Comparison of ENCODE assay signal across 1 cellular context in genomic region chr2:102101844-102102635, GRCh38.
TF ChIP-seq lines count a peak whose summit lies in the region.

No MANE protein-coding gene starts in this region.

TF ChIP-seq in HepG2, 621 proteins besides CTCF, POLR2A, EP300 and RAD21 (continued from another document and continues in another):
- TF ChIP-seq FOXK2 (IDR thresholded peaks at IDR 0.05) (no peak), ZNF432 (CRISPR knock-in tag; IDR thresholded peaks at IDR 0.05; ENCODE audit: borderline replicate concordance) (no peak), ZFP1 (CRISPR knock-in tag; IDR thresholded peaks at IDR 0.05) (no peak), ZXDC (CRISPR knock-in tag; IDR thresholded peaks at IDR 0.05) (no peak), ZBTB49 (CRISPR knock-in tag; IDR thresholded peaks at IDR 0.05; ENCODE audit: borderline replicate concordance) (no peak), ZBTB2 (CRISPR knock-in tag; IDR thresholded peaks at IDR 0.05; ENCODE audit: low read depth) (no peak), FOXO1 (CRISPR knock-in tag; IDR thresholded peaks at IDR 0.05) (peak; percentile 20; the same call in 1 of the 2 replicates), AFF4 (CRISPR knock-in tag; IDR thresholded peaks at IDR 0.05) (no peak), KLF6 (CRISPR knock-in tag; IDR thresholded peaks at IDR 0.05) (no peak), CREM (IDR thresholded peaks at IDR 0.05) (peak; percentile 20; the same call in 1 of the 2 replicates), CREM (CRISPR knock-in tag; IDR thresholded peaks at IDR 0.05) (no peak), KDM1A (CRISPR knock-in tag; IDR thresholded peaks at IDR 0.05) (peak; percentile 45; the same call in 1 of the 2 replicates), ZNF782 (CRISPR knock-in tag; IDR thresholded peaks at IDR 0.05; ENCODE audit: borderline replicate concordance) (no peak; the same call in 1 of the 2 replicates), ZNF10 (CRISPR knock-in tag; IDR thresholded peaks at IDR 0.05; ENCODE audit: borderline replicate concordance, low read depth) (no peak), CHD4 (IDR thresholded peaks at IDR 0.05; ENCODE audit: borderline replicate concordance, low read length) (peak; percentile 97), RFXAP (CRISPR knock-in tag; IDR thresholded peaks at IDR 0.05; ENCODE audit: borderline replicate concordance) (no peak), JUNB (CRISPR knock-in tag; IDR thresholded peaks at IDR 0.05; ENCODE audit: borderline replicate concordance) (no peak), ZNF879 (CRISPR knock-in tag; IDR thresholded peaks at IDR 0.05) (no peak), ZNF354B (CRISPR knock-in tag; IDR thresholded peaks at IDR 0.05) (no peak), ZNF839 (CRISPR knock-in tag; IDR thresholded peaks at IDR 0.05; ENCODE audit: borderline replicate concordance) (no peak), ISX (CRISPR knock-in tag; conservative IDR thresholded peaks at IDR 0.05) (no peak), ZMYM2 (CRISPR knock-in tag; IDR thresholded peaks at IDR 0.05) (peak; percentile 77; the same call in 1 of the 2 replicates)
- TF ChIP-seq, protein P1, sequence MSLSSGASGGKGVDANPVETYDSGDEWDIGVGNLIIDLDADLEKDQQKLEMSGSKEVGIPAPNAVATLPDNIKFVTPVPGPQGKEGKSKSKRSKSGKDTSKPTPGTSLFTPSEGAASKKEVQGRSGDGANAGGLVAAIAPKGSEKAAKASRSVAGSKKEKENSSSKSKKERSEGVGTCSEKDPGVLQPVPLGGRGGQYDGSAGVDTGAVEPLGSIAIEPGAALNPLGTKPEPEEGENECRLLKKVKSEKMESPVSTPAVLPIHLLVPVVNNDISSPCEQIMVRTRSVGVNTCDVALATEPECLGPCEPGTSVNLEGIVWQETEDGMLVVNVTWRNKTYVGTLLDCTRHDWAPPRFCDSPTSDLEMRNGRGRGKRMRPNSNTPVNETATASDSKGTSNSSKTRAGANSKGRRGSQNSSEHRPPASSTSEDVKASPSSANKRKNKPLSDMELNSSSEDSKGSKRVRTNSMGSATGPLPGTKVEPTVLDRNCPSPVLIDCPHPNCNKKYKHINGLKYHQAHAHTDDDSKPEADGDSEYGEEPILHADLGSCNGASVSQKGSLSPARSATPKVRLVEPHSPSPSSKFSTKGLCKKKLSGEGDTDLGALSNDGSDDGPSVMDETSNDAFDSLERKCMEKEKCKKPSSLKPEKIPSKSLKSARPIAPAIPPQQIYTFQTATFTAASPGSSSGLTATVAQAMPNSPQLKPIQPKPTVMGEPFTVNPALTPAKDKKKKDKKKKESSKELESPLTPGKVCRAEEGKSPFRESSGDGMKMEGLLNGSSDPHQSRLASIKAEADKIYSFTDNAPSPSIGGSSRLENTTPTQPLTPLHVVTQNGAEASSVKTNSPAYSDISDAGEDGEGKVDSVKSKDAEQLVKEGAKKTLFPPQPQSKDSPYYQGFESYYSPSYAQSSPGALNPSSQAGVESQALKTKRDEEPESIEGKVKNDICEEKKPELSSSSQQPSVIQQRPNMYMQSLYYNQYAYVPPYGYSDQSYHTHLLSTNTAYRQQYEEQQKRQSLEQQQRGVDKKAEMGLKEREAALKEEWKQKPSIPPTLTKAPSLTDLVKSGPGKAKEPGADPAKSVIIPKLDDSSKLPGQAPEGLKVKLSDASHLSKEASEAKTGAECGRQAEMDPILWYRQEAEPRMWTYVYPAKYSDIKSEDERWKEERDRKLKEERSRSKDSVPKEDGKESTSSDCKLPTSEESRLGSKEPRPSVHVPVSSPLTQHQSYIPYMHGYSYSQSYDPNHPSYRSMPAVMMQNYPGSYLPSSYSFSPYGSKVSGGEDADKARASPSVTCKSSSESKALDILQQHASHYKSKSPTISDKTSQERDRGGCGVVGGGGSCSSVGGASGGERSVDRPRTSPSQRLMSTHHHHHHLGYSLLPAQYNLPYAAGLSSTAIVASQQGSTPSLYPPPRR (CRISPR knock-in tag; IDR thresholded peaks at IDR 0.05; ENCODE audit: borderline replicate concordance) = no peak; the same call in 1 of the 2 replicates
- TF ChIP-seq, protein P2, sequence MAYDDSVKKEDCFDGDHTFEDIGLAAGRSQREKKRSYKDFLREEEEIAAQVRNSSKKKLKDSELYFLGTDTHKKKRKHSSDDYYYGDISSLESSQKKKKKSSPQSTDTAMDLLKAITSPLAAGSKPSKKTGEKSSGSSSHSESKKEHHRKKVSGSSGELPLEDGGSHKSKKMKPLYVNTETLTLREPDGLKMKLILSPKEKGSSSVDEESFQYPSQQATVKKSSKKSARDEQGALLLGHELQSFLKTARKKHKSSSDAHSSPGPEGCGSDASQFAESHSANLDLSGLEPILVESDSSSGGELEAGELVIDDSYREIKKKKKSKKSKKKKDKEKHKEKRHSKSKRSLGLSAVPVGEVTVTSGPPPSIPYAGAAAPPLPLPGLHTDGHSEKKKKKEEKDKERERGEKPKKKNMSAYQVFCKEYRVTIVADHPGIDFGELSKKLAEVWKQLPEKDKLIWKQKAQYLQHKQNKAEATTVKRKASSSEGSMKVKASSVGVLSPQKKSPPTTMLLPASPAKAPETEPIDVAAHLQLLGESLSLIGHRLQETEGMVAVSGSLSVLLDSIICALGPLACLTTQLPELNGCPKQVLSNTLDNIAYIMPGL (CRISPR knock-in tag; IDR thresholded peaks at IDR 0.05; ENCODE audit: borderline replicate concordance in 1 of 2, low read depth in 1 of 2) = no peak
- TF ChIP-seq, protein P3, sequence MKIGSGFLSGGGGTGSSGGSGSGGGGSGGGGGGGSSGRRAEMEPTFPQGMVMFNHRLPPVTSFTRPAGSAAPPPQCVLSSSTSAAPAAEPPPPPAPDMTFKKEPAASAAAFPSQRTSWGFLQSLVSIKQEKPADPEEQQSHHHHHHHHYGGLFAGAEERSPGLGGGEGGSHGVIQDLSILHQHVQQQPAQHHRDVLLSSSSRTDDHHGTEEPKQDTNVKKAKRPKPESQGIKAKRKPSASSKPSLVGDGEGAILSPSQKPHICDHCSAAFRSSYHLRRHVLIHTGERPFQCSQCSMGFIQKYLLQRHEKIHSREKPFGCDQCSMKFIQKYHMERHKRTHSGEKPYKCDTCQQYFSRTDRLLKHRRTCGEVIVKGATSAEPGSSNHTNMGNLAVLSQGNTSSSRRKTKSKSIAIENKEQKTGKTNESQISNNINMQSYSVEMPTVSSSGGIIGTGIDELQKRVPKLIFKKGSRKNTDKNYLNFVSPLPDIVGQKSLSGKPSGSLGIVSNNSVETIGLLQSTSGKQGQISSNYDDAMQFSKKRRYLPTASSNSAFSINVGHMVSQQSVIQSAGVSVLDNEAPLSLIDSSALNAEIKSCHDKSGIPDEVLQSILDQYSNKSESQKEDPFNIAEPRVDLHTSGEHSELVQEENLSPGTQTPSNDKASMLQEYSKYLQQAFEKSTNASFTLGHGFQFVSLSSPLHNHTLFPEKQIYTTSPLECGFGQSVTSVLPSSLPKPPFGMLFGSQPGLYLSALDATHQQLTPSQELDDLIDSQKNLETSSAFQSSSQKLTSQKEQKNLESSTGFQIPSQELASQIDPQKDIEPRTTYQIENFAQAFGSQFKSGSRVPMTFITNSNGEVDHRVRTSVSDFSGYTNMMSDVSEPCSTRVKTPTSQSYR (CRISPR knock-in tag; IDR thresholded peaks at IDR 0.05; ENCODE audit: borderline replicate concordance) = peak; percentile 10; the same call in 1 of the 2 replicates
- TF ChIP-seq, protein P4, sequence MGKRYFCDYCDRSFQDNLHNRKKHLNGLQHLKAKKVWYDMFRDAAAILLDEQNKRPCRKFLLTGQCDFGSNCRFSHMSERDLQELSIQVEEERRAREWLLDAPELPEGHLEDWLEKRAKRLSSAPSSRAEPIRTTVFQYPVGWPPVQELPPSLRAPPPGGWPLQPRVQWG (CRISPR knock-in tag; IDR thresholded peaks at IDR 0.05; ENCODE audit: borderline replicate concordance, low read depth) = no peak
- TF ChIP-seq, protein P5, sequence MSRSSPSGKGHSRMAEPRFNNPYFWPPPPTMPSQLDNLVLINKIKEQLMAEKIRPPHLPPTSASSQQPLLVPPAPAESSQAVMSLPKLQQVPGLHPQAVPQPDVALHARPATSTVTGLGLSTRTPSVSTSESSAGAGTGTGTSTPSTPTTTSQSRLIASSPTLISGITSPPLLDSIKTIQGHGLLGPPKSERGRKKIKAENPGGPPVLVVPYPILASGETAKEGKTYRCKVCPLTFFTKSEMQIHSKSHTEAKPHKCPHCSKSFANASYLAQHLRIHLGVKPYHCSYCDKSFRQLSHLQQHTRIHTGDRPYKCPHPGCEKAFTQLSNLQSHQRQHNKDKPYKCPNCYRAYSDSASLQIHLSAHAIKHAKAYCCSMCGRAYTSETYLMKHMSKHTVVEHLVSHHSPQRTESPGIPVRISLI (CRISPR knock-in tag; IDR thresholded peaks at IDR 0.05; ENCODE audit: borderline replicate concordance) = no peak
- TF ChIP-seq, protein P6, sequence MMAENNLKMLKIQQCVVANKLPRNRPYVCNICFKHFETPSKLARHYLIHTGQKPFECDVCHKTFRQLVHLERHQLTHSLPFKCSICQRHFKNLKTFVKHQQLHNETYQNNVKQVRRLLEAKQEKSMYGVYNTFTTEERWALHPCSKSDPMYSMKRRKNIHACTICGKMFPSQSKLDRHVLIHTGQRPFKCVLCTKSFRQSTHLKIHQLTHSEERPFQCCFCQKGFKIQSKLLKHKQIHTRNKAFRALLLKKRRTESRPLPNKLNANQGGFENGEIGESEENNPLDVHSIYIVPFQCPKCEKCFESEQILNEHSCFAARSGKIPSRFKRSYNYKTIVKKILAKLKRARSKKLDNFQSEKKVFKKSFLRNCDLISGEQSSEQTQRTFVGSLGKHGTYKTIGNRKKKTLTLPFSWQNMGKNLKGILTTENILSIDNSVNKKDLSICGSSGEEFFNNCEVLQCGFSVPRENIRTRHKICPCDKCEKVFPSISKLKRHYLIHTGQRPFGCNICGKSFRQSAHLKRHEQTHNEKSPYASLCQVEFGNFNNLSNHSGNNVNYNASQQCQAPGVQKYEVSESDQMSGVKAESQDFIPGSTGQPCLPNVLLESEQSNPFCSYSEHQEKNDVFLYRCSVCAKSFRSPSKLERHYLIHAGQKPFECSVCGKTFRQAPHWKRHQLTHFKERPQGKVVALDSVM (CRISPR knock-in tag; IDR thresholded peaks at IDR 0.05) = no peak
